ENCODE assay signal across 1 cellular context in genomic region chr5:76851713-76852369, GRCh38.
TF ChIP-seq lines count a peak whose summit lies in the region.

No MANE protein-coding gene starts in this region.

TF ChIP-seq in WTC11, 78 proteins besides CTCF, POLR2A, EP300 and RAD21 (continued from another document):
- TF ChIP-seq PRDM15 (CRISPR knock-in tag; IDR thresholded peaks at IDR 0.05) (no peak), SOX15 (CRISPR knock-in tag; IDR thresholded peaks at IDR 0.05) (no peak), MXD4 (CRISPR knock-in tag; IDR thresholded peaks at IDR 0.05; ENCODE audit: borderline replicate concordance) (no peak), CREB1 (CRISPR knock-in tag; IDR thresholded peaks at IDR 0.05) (no peak), ZNF416 (CRISPR knock-in tag; IDR thresholded peaks at IDR 0.05) (no peak), TEAD4 (CRISPR knock-in tag; IDR thresholded peaks at IDR 0.05) (no peak), ATF3 (CRISPR knock-in tag; conservative IDR thresholded peaks at IDR 0.05) (no peak), NR2C2 (CRISPR knock-in tag; IDR thresholded peaks at IDR 0.05) (no peak), E2F1 (CRISPR knock-in tag; IDR thresholded peaks at IDR 0.05) (no peak), FOXP1 (CRISPR knock-in tag; IDR thresholded peaks at IDR 0.05; ENCODE audit: borderline replicate concordance) (no peak), NFATC4 (CRISPR knock-in tag; IDR thresholded peaks at IDR 0.05) (no peak)
